Comparison of ENCODE assay signal across 20 cellular contexts in the genomic region with DNA sequence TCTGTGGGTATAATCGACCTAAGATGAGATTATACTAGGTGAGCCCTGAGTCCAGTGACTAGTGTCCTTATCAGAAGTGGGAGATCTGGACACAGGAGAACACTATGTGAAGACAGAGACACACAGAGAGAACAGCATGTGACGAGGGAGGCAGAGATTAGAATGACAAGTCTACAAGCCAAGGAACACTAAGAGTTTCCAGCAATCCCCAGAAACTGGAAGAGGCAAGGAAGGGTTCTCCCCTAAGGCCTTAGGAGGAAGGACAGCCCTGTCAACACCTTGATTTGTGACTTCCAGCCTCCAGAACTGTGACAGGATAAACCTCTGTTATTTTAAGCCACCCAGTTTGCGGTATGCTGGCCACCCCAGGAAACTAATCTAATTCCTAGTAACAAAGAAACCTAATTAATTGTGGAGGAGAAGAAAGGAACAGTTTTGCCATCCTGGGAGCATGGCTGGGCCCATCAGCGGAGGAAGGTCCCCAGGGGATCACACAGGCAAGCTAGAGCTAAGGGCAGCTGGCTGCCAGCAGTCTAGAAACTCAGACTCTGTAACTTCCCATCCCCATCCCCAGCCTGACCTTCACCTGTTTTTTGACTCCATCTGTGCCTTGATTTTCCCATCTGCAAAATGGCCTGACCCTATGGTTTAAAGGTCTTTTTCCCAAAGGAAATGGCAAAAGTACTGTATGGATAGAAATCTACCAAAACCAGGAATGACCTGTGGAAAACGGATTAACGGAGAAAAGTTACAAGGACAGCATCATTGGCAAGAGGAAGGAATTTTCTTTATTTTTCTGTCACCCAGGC.
"Had no signal": no experiment of that assay in that cellular context is flagged by ENCODE, and none has a peak within 500 bp of the region (broad histone marks: within the 10 kb centered on the region; RNA-seq: fewer than 3 reads in every experiment).

No MANE protein-coding gene starts in this region.

- FAIRE-seq: keratinocyte had no signal

- H3K27me3 ChIP-seq: sigmoid colon, stomach, vagina had no signal

- H3K9me3 ChIP-seq: sigmoid colon, stomach, vagina had no signal

- H3K4me3 ChIP-seq: sigmoid colon, stomach, vagina had no signal

- H3K27ac ChIP-seq: sigmoid colon, stomach, vagina had no signal

- ATAC-seq: activated CD4-positive, CD25-positive, alpha-beta regulatory T cell treated with anti-CD3 and anti-CD28 coated beads, Interleukin-2, amount 50 U/mL, for 24 hours; activated CD8-positive, alpha-beta T cell treated with anti-CD3 and anti-CD28 coated beads, Interleukin-2, amount 10 ng/mL, durations not matched to agents 7 days and 5 days; naive thymus-derived CD8-positive, alpha-beta T cell; stimulated activated effector memory CD8-positive, alpha-beta T cell treated with anti-CD3 and anti-CD28 coated beads, Interleukin-12 subunit alpha, Interleukin-12 subunit beta, amount 100 ng/mL, for 72 hours; T-cell had no signal

- DNase-seq: activated CD4-positive, alpha-beta T cell treated with anti-CD3 and anti-CD28 coated beads, Interleukin-2, amount 10 ng/mL, durations not matched to agents 7 days and 5 days; activated CD8-positive, alpha-beta T cell treated with anti-CD3 and anti-CD28 coated beads, Interleukin-2, amount 10 ng/mL, durations not matched to agents 7 days and 5 days; activated naive CD4-positive, alpha-beta T cell treated with Interleukin-2 at 50 U/mL for 16 hours; activated naive CD8-positive, alpha-beta T cell treated with anti-CD3 and anti-CD28 coated beads, Interleukin-2, amount 10 ng/mL, durations not matched to agents 7 days and 5 days; activated T-cell treated with anti-CD3 and anti-CD28 coated beads, Interleukin-2, amount 50 U/mL, for 24 hours; cerebellar nuclear complex; effector CD8-positive, alpha-beta T cell; hypothalamus; mesendoderm; naive thymus-derived CD8-positive, alpha-beta T cell; sigmoid colon; stimulated activated CD4-positive, alpha-beta T cell treated with anti-CD3 and anti-CD28 coated beads, Interleukin-4, amount 100 ng/mL, for 24 hours; stomach; T-cell; T-helper 9 cell; trophoblast cell had no signal

- H3K4me1 ChIP-seq: sigmoid colon, stomach, vagina had no signal
